ENCODE assay signal across 8 cellular contexts in genomic region chr2:241271641-241272297, GRCh38. TPM values are rescaled to one million over a fixed set of nuclear protein-coding genes. Genes with fewer than 3 reads are reported as not detected.
DNase-seq lines count a peak whose midpoint lies in the region; ATAC-seq and TF ChIP-seq lines count a peak whose summit lies in the region.

No MANE protein-coding gene starts in this region.

- no peaks in the 10 kb centered on the region for H3K27me3 ChIP-seq in CD8-positive, alpha-beta memory T cell (ENCODE audit: insufficient read depth, low read length, poor library complexity, severe bottlenecking)

- peaks cover 45 to 70% (median 59%) of the 10 kb centered on the region in 3 donors for H3K4me1 Mint-ChIP-seq in CD8-positive, alpha-beta memory T cell
- H3K4me1 Mint-ChIP-seq in activated CD4-positive, alpha-beta T cell treated with anti-CD3 and anti-CD28 coated beads, Interleukin-2, amount 10 ng/mL, durations not matched to agents 24 days and 14 days = peaks cover 42% of the 10 kb centered on the region

- intact Hi-C loops in activated CD4-positive, alpha-beta T cell treated with anti-CD3 and anti-CD28 coated beads, Interleukin-2, amount 10 ng/mL, durations not matched to agents 24 days and 14 days (cut with micrococcal nuclease) = loop anchor here (1.0 kb wide), 1 partner anchor 44 kb away; the partner anchor contains the start of genes HDLBP and SEPTIN2
- intact Hi-C loops in left colon (cut with DNase I, micrococcal nuclease) = no loop called here

- no peak overlapping the region for H3K27ac ChIP-seq in CD8-positive, alpha-beta memory T cell (ENCODE audit: low read depth, low read length)
- peak overlapping the region; percentile 96 to 98 for H3K27ac ChIP-seq in coronary artery

- DNase-seq in CD8-positive, alpha-beta memory T cell = peak; percentile 39 to 69 (median 48)
- peak; percentile 58 for DNase-seq in LoVo (ENCODE audit: low spot score)
- DNase-seq in activated CD4-positive, alpha-beta T cell treated with anti-CD3 and anti-CD28 coated beads, Interleukin-2, amount 10 ng/mL, durations not matched to agents 24 days and 14 days = peak; percentile 90
- DNase-seq in coronary artery (ENCODE audit: low spot score) = peak; percentile 93
- DNase-seq in left colon = peak; percentile 83 to 86
- DNase-seq in stimulated activated CD4-positive, alpha-beta T cell treated with anti-CD3 and anti-CD28 coated beads, Interleukin-15, amount 100 ng/mL, for 24 hours = peak; percentile 75
- DNase-seq in NCI-H2107 treated with DMSO at 0.1 percent for 48 hours (lab: John Stamatoyannopoulos, UW; ENCODE audit: unreplicated experiment) = no peak

- POLR2A ChIA-PET in CD8-positive, alpha-beta memory T cell (lab: Charles Lee) = no interaction called here

- peak overlapping the region; percentile 54 to 96 (median 93) for H3K27ac Mint-ChIP-seq in CD8-positive, alpha-beta memory T cell
- H3K27ac Mint-ChIP-seq in activated CD4-positive, alpha-beta T cell treated with anti-CD3 and anti-CD28 coated beads, Interleukin-2, amount 10 ng/mL, durations not matched to agents 24 days and 14 days = peak overlapping the region; percentile 90

- CTCF ChIA-PET in CD8-positive, alpha-beta memory T cell (lab: Charles Lee) = no interaction called here

- peaks cover 0 to 3% (median 0%) of the 10 kb centered on the region in 5 donors for H3K9me3 Mint-ChIP-seq in CD8-positive, alpha-beta memory T cell
- peaks cover 11% of the 10 kb centered on the region for H3K9me3 Mint-ChIP-seq in activated CD4-positive, alpha-beta T cell treated with anti-CD3 and anti-CD28 coated beads, Interleukin-2, amount 10 ng/mL, durations not matched to agents 24 days and 14 days

- H3K36me3 Mint-ChIP-seq in CD8-positive, alpha-beta memory T cell = peaks cover 0 to 31% (median 2%) of the 10 kb centered on the region in 3 donors
- H3K36me3 Mint-ChIP-seq in activated CD4-positive, alpha-beta T cell treated with anti-CD3 and anti-CD28 coated beads, Interleukin-2, amount 10 ng/mL, durations not matched to agents 24 days and 14 days (ENCODE audit: low read depth) = peaks cover 35% of the 10 kb centered on the region

- H3K36me3 ChIP-seq in CD8-positive, alpha-beta memory T cell (ENCODE audit: insufficient read depth, low read length) = peaks cover 4% of the 10 kb centered on the region

- H3K27me3 Mint-ChIP-seq in CD8-positive, alpha-beta memory T cell = peaks cover 0 to 2% of the 10 kb centered on the region in 2 donors
- H3K27me3 Mint-ChIP-seq in activated CD4-positive, alpha-beta T cell treated with anti-CD3 and anti-CD28 coated beads, Interleukin-2, amount 10 ng/mL, durations not matched to agents 24 days and 14 days = no peaks in the 10 kb centered on the region

- H3K9me3 ChIP-seq in CD8-positive, alpha-beta memory T cell (ENCODE audit: low read length) = no peaks in the 10 kb centered on the region

- no peak for TF ChIP-seq CTCF in coronary artery (IDR thresholded peaks at IDR 0.05)

- ATAC-seq in GM21528 (IDR thresholded peaks at IDR 0.05; ENCODE audit: low FRiP score, unreplicated experiment) (peak; percentile 53), left colon (peak; percentile 89)

- peaks cover 21% of the 10 kb centered on the region for H3K4me1 ChIP-seq in CD8-positive, alpha-beta memory T cell (ENCODE audit: insufficient read depth, low read length)

- H3K4me3 ChIP-seq in CD8-positive, alpha-beta memory T cell (ENCODE audit: low read length) = peak overlapping the region; percentile 60
- H3K4me3 ChIP-seq in coronary artery = peak overlapping the region; percentile 98

- H3K4me3 Mint-ChIP-seq in CD8-positive, alpha-beta memory T cell = peak overlapping the region; percentile 91 to 98 (median 96)
- peak overlapping the region; percentile 92 for H3K4me3 Mint-ChIP-seq in activated CD4-positive, alpha-beta T cell treated with anti-CD3 and anti-CD28 coated beads, Interleukin-2, amount 10 ng/mL, durations not matched to agents 24 days and 14 days

RNA-seq across cellular contexts. Expression of gene HDLBP, which starts 43.7 kb away (rescaled TPM):
- 100 to 1,000 TPM; 307 to 313 TPM for total RNA-seq in CD8-positive, alpha-beta memory T cell
- polyA plus RNA-seq in CD8-positive, alpha-beta memory T cell = 70.0 TPM
- total RNA-seq in activated CD4-positive, alpha-beta T cell treated with anti-CD3 and anti-CD28 coated beads, Interleukin-2, amount 10 ng/mL, durations not matched to agents 24 days and 14 days = 266 and 270 TPM in 2 replicates
- 100 to 1,000 TPM; 390 to 417 TPM for total RNA-seq in left colon

RNA-seq across cellular contexts. Expression of gene SEPTIN2, which starts 44.0 kb away (rescaled TPM):
- 100 to 1,000 TPM; 301 to 319 TPM for total RNA-seq in CD8-positive, alpha-beta memory T cell
- 187 TPM for polyA plus RNA-seq in CD8-positive, alpha-beta memory T cell
- 212 and 215 TPM in 2 replicates for total RNA-seq in activated CD4-positive, alpha-beta T cell treated with anti-CD3 and anti-CD28 coated beads, Interleukin-2, amount 10 ng/mL, durations not matched to agents 24 days and 14 days
- 100 to 1,000 TPM; 245 to 254 TPM for total RNA-seq in left colon
